Comparison of ENCODE assay signal across 25 cellular contexts in the genomic region with DNA sequence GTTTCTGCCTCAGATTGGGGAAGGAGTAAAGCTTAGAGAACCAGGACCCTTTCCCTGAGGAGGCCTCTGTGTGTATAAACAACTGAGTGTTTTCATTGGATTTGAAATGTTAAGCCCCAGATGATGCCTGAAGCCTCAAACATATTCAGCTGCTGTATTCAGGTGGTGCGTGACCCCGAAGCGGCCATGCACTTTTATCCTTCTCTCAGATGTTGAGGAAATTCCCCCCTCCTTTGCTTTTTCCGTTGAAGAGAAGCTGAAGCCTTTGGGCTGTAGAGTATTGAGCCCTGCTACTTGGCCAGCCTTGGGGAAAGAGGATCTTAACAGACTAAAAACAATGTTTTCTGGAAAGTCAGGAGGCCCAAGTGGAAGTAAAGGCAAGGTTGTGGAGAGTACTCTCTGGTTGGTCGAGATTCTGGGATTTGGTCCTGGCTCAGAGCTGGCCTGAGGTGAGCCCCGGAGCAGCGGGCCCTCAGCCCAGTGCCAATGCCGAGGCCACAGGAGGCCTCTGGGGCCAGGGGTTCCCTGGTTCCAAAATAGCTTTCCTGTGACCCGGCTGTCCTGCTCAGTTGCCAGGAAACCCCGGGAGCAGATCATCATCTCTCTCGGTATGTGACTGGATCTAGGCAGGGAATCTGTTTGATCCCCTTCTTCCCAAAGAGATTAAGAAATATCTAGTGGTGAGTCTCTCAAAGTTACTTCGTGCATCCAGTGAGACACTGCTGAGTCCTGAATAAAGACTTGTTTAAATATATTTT. TPM values are rescaled to one million over a fixed set of nuclear protein-coding genes. Genes with fewer than 3 reads are reported as not detected.
"Had no signal": no experiment of that assay in that cellular context is flagged by ENCODE, and none has a peak within 500 bp of the region (broad histone marks: within the 10 kb centered on the region; RNA-seq: fewer than 3 reads in every experiment).

No MANE protein-coding gene starts in this region.

- H3K9me3 ChIP-seq: colonic mucosa, thoracic aorta had no signal

- H3K36me3 Mint-ChIP-seq: activated naive CD4-positive, alpha-beta T cell treated with anti-CD3 and anti-CD28 coated beads, Interleukin-2, amount 10 ng/mL, durations not matched to agents 7 days and 5 days; brain had no signal

- H3K36me3 ChIP-seq: colonic mucosa, right atrium auricular region, thoracic aorta had no signal

- H3K27me3 ChIP-seq: colonic mucosa, right atrium auricular region had no signal

- H3K4me2 ChIP-seq: smooth muscle cell had no signal

- H3K27ac ChIP-seq: colonic mucosa, right atrium auricular region, thoracic aorta had no signal

- H3K4me1 ChIP-seq: colonic mucosa, right atrium auricular region had no signal

- FAIRE-seq: keratinocyte had no signal

- ATAC-seq: activated naive CD8-positive, alpha-beta T cell treated with anti-CD3 and anti-CD28 coated beads, Interleukin-2, amount 50 U/mL, for 24 hours; activated T-cell treated with anti-CD3 and anti-CD28 coated beads, Interleukin-2, amount 50 U/mL, for 4 hours; left ventricle myocardium superior; naive thymus-derived CD8-positive, alpha-beta T cell; SK-N-SH treated with all-trans-retinoic acid at 6 μM for 48 hours; stimulated activated naive B cell treated with anti-CD40 and anti-IgM and Interleukin-4, amounts not matched to agents 10 μg/mL and 1 μg/mL and 100 μg/mL, for 72 hours had no signal

- H3K4me3 ChIP-seq: colonic mucosa, right atrium auricular region, smooth muscle cell, thoracic aorta had no signal

- DNase-seq: activated CD4-positive, alpha-beta T cell treated with anti-CD3 and anti-CD28 coated beads, Interleukin-2, amount 10 ng/mL, durations not matched to agents 7 days and 5 days; activated CD8-positive, alpha-beta memory T cell treated with anti-CD3 and anti-CD28 coated beads, Interleukin-2, amount 50 U/mL, for 4 hours; activated naive CD4-positive, alpha-beta T cell treated with anti-CD3 and anti-CD28 coated beads, Interleukin-2, amount 10 ng/mL, durations not matched to agents 7 days and 5 days; activated naive CD8-positive, alpha-beta T cell treated with anti-CD3 and anti-CD28 coated beads, Interleukin-2, amount 50 U/mL, for 24 hours; activated T-cell treated with anti-CD3 and anti-CD28 coated beads, Interleukin-2, amount 50 U/mL, for 4 hours; anterior cingulate cortex; central memory CD4-positive, alpha-beta T cell; colonic mucosa; erythroblast; foreskin melanocyte; left ventricle myocardium superior; naive thymus-derived CD8-positive, alpha-beta T cell; occipital lobe; stimulated activated naive B cell treated with anti-CD40 and anti-IgM and Interleukin-4, amounts not matched to agents 10 μg/mL and 1 μg/mL and 100 μg/mL, for 72 hours; T-helper 1 cell; T-helper 9 cell had no signal

- H3K4me3 Mint-ChIP-seq: activated CD4-positive, alpha-beta T cell treated with anti-CD3 and anti-CD28 coated beads, Interleukin-2, amount 10 ng/mL, durations not matched to agents 7 days and 5 days; activated naive CD4-positive, alpha-beta T cell treated with anti-CD3 and anti-CD28 coated beads, Interleukin-2, amount 10 ng/mL, durations not matched to agents 7 days and 5 days; activated naive CD8-positive, alpha-beta T cell treated with anti-CD3 and anti-CD28 coated beads, Interleukin-2, amount 50 U/mL, for 24 hours; activated T-cell treated with anti-CD3 and anti-CD28 coated beads, Interleukin-2, amount 50 U/mL, for 4 hours; brain; naive thymus-derived CD8-positive, alpha-beta T cell; stimulated activated naive B cell treated with anti-CD40 and anti-IgM and Interleukin-4, amounts not matched to agents 10 μg/mL and 1 μg/mL and 100 μg/mL, for 72 hours had no signal

- H3K27ac Mint-ChIP-seq: activated CD4-positive, alpha-beta T cell treated with anti-CD3 and anti-CD28 coated beads, Interleukin-2, amount 10 ng/mL, durations not matched to agents 7 days and 5 days; activated naive CD4-positive, alpha-beta T cell treated with anti-CD3 and anti-CD28 coated beads, Interleukin-2, amount 10 ng/mL, durations not matched to agents 7 days and 5 days; activated naive CD8-positive, alpha-beta T cell treated with anti-CD3 and anti-CD28 coated beads, Interleukin-2, amount 50 U/mL, for 24 hours; stimulated activated naive B cell treated with anti-CD40 and anti-IgM and Interleukin-4, amounts not matched to agents 10 μg/mL and 1 μg/mL and 100 μg/mL, for 72 hours had no signal

- H3K4me1 Mint-ChIP-seq: activated CD4-positive, alpha-beta T cell treated with anti-CD3 and anti-CD28 coated beads, Interleukin-2, amount 10 ng/mL, durations not matched to agents 7 days and 5 days; activated naive CD4-positive, alpha-beta T cell treated with anti-CD3 and anti-CD28 coated beads, Interleukin-2, amount 10 ng/mL, durations not matched to agents 7 days and 5 days; activated naive CD8-positive, alpha-beta T cell treated with anti-CD3 and anti-CD28 coated beads, Interleukin-2, amount 50 U/mL, for 24 hours; naive thymus-derived CD8-positive, alpha-beta T cell had no signal

- H3K27me3 Mint-ChIP-seq: activated CD4-positive, alpha-beta T cell treated with anti-CD3 and anti-CD28 coated beads, Interleukin-2, amount 10 ng/mL, durations not matched to agents 7 days and 5 days; activated naive CD8-positive, alpha-beta T cell treated with anti-CD3 and anti-CD28 coated beads, Interleukin-2, amount 50 U/mL, for 24 hours had no signal

- H3K9me3 Mint-ChIP-seq: activated CD4-positive, alpha-beta T cell treated with anti-CD3 and anti-CD28 coated beads, Interleukin-2, amount 10 ng/mL, durations not matched to agents 7 days and 5 days; activated naive CD4-positive, alpha-beta T cell treated with anti-CD3 and anti-CD28 coated beads, Interleukin-2, amount 10 ng/mL, durations not matched to agents 7 days and 5 days; activated naive CD8-positive, alpha-beta T cell treated with anti-CD3 and anti-CD28 coated beads, Interleukin-2, amount 50 U/mL, for 24 hours had no signal

RNA-seq across cellular contexts. Expression of gene FKBP6, which starts 22.5 kb away (rescaled TPM):
- total RNA-seq: activated CD4-positive, alpha-beta T cell treated with anti-CD3 and anti-CD28 coated beads, Interleukin-2, amount 10 ng/mL, durations not matched to agents 7 days and 5 days; activated T-cell treated with anti-CD3 and anti-CD28 coated beads, Interleukin-2, amount 50 U/mL, for 4 hours; colonic mucosa; left ventricle myocardium superior; mucosa of gallbladder; naive thymus-derived CD8-positive, alpha-beta T cell; occipital lobe; posterior vena cava; right atrium auricular region; smooth muscle cell; thoracic aorta; ureter had no signal
- polyA plus RNA-seq: keratinocyte; naive thymus-derived CD8-positive, alpha-beta T cell; smooth muscle cell had no signal

RNA-seq across cellular contexts. Expression of gene TRIM50, which starts 22.6 kb away (rescaled TPM):
- total RNA-seq: activated CD4-positive, alpha-beta T cell treated with anti-CD3 and anti-CD28 coated beads, Interleukin-2, amount 10 ng/mL, durations not matched to agents 7 days and 5 days; activated T-cell treated with anti-CD3 and anti-CD28 coated beads, Interleukin-2, amount 50 U/mL, for 4 hours; colonic mucosa; right atrium auricular region; smooth muscle cell; ureter had no signal
- polyA plus RNA-seq: keratinocyte; naive thymus-derived CD8-positive, alpha-beta T cell; smooth muscle cell had no signal
